32 cellular contexts compared by ENCODE assay signal in genomic region chr1:201617157-201617556, GRCh38.
"Had no signal": no experiment of that assay in that cellular context is flagged by ENCODE, and none has a peak within 500 bp of the region (broad histone marks: within the 10 kb centered on the region; RNA-seq: fewer than 3 reads in every experiment).

No MANE protein-coding gene starts in this region.

- H3K4me1 ChIP-seq: foreskin keratinocyte, gastrocnemius medialis had no signal

- H3K27me3 Mint-ChIP-seq: activated CD4-positive, alpha-beta memory T cell treated with anti-CD3 and anti-CD28 coated beads for 36 hours; activated naive CD8-positive, alpha-beta T cell treated with anti-CD3 and anti-CD28 coated beads, Interleukin-2, amount 10 ng/mL, durations not matched to agents 7 days and 5 days had no signal

- H3K4me3 ChIP-seq: esophagus muscularis mucosa, gastrocnemius medialis, heart right ventricle, hepatocyte had no signal

- DNase-seq: activated CD4-positive, alpha-beta memory T cell treated with anti-CD3 and anti-CD28 coated beads for 36 hours; activated CD4-positive, alpha-beta T cell treated with anti-CD3 and anti-CD28 coated beads for 36 hours; activated CD4-positive, alpha-beta T cell treated with anti-CD3 and anti-CD28 coated beads, Interleukin-2, amount 10 ng/mL, durations not matched to agents 24 days and 14 days; activated CD4-positive, CD25-positive, alpha-beta regulatory T cell; activated CD4-positive, CD25-positive, alpha-beta regulatory T cell treated with anti-CD3 and anti-CD28 coated beads, Interleukin-2, amount 50 U/mL, for 72 hours; activated CD8-positive, alpha-beta memory T cell treated with anti-CD3 and anti-CD28 coated beads, Interleukin-2, amount 10 ng/mL, durations not matched to agents 7 days and 5 days; activated CD8-positive, alpha-beta memory T cell treated with anti-CD3 and anti-CD28 coated beads, Interleukin-2, amount 50 U/mL, for 4 hours; activated CD8-positive, alpha-beta T cell treated with anti-CD3 and anti-CD28 coated beads, Interleukin-2, amount 10 ng/mL, durations not matched to agents 7 days and 5 days; activated effector memory CD4-positive, alpha-beta T cell treated with anti-CD3 and anti-CD28 coated beads, Interleukin-2, amount 50 U/mL, for 16 hours; activated naive CD4-positive, alpha-beta T cell treated with anti-CD3 and anti-CD28 coated beads for 36 hours; activated naive CD8-positive, alpha-beta T cell treated with anti-CD3 and anti-CD28 coated beads, Interleukin-2, amount 10 ng/mL, durations not matched to agents 7 days and 5 days; activated T-cell treated with anti-CD3 and anti-CD28 coated beads, Interleukin-2, amount 50 U/mL, for 1 hour; activated T-cell treated with anti-CD3 and anti-CD28 coated beads, Interleukin-2, amount 50 U/mL, for 48 hours; amniotic stem cell; anterior cingulate cortex; caudate nucleus; cortex of kidney; dermis blood vessel endothelial cell; effector CD4-positive, alpha-beta T cell; effector memory CD8-positive, alpha-beta T cell; erythroblast; foreskin keratinocyte; gastrocnemius medialis; heart right ventricle; T-helper 17 cell; T1000 had no signal

- H3K36me3 ChIP-seq: esophagus muscularis mucosa, gastrocnemius medialis had no signal

- H3K36me3 Mint-ChIP-seq: activated CD4-positive, alpha-beta memory T cell treated with anti-CD3 and anti-CD28 coated beads for 36 hours; activated CD8-positive, alpha-beta memory T cell treated with anti-CD3 and anti-CD28 coated beads, Interleukin-2, amount 10 ng/mL, durations not matched to agents 7 days and 5 days; activated naive CD4-positive, alpha-beta T cell treated with anti-CD3 and anti-CD28 coated beads, Interleukin-2, amount 50 U/mL, for 72 hours; activated naive CD8-positive, alpha-beta T cell treated with anti-CD3 and anti-CD28 coated beads, Interleukin-2, amount 10 ng/mL, durations not matched to agents 7 days and 5 days had no signal

- H3K9me3 Mint-ChIP-seq: activated CD4-positive, alpha-beta memory T cell treated with anti-CD3 and anti-CD28 coated beads for 36 hours; activated CD4-positive, alpha-beta T cell treated with anti-CD3 and anti-CD28 coated beads, Interleukin-2, amount 10 ng/mL, durations not matched to agents 24 days and 14 days; activated naive CD4-positive, alpha-beta T cell treated with anti-CD3 and anti-CD28 coated beads for 36 hours; activated naive CD4-positive, alpha-beta T cell treated with anti-CD3 and anti-CD28 coated beads, Interleukin-2, amount 50 U/mL, for 72 hours; activated naive CD8-positive, alpha-beta T cell treated with anti-CD3 and anti-CD28 coated beads, Interleukin-2, amount 10 ng/mL, durations not matched to agents 7 days and 5 days; activated T-helper 1 cell treated with anti-CD3 and anti-CD28 coated beads, Interleukin-12 subunit alpha, Interleukin-12 subunit beta, Interleukin-2, Interleukin-4 antibody, amounts not matched to agents 30 ng/mL and 10 ng/mL and 1 ng/mL, durations not matched to agents 14 hours and 24 hours and 36 hours; activated T-helper 2 cell treated with anti-CD3 and anti-CD28 coated beads, Interferon-gamma antibody, Interleukin-2, Interleukin-4, amounts not matched to agents 10 μg/mL and 5 μg/mL and 100 μg/mL, durations not matched to agents 14 hours and 24 hours and 36 hours; effector memory CD8-positive, alpha-beta T cell; T-helper 2 cell treated with Interferon-gamma antibody and Interleukin-4, amounts not matched to agents 5 μg/mL and 100 μg/mL, for 36 hours had no signal

- H3K27ac Mint-ChIP-seq: activated CD4-positive, alpha-beta memory T cell treated with anti-CD3 and anti-CD28 coated beads for 36 hours; activated CD4-positive, alpha-beta T cell treated with anti-CD3 and anti-CD28 coated beads for 36 hours; activated CD4-positive, alpha-beta T cell treated with anti-CD3 and anti-CD28 coated beads, Interleukin-2, amount 10 ng/mL, durations not matched to agents 24 days and 14 days; activated CD8-positive, alpha-beta memory T cell treated with anti-CD3 and anti-CD28 coated beads, Interleukin-2, amount 10 ng/mL, durations not matched to agents 7 days and 5 days; activated CD8-positive, alpha-beta T cell treated with anti-CD3 and anti-CD28 coated beads, Interleukin-2, amount 10 ng/mL, durations not matched to agents 7 days and 5 days; activated naive CD4-positive, alpha-beta T cell treated with anti-CD3 and anti-CD28 coated beads for 36 hours; activated naive CD4-positive, alpha-beta T cell treated with anti-CD3 and anti-CD28 coated beads, Interleukin-2, amount 50 U/mL, for 72 hours; activated naive CD8-positive, alpha-beta T cell treated with anti-CD3 and anti-CD28 coated beads, Interleukin-2, amount 10 ng/mL, durations not matched to agents 7 days and 5 days; activated T-helper 1 cell treated with anti-CD3 and anti-CD28 coated beads, Interleukin-12 subunit alpha, Interleukin-12 subunit beta, Interleukin-2, Interleukin-4 antibody, amounts not matched to agents 30 ng/mL and 10 ng/mL and 1 ng/mL, durations not matched to agents 14 hours and 24 hours and 36 hours; activated T-helper 2 cell treated with anti-CD3 and anti-CD28 coated beads, Interferon-gamma antibody, Interleukin-2, Interleukin-4, amounts not matched to agents 10 μg/mL and 5 μg/mL and 100 μg/mL, durations not matched to agents 14 hours and 24 hours and 36 hours; effector memory CD8-positive, alpha-beta T cell; T-helper 17 cell; T-helper 2 cell treated with Interferon-gamma antibody and Interleukin-4, amounts not matched to agents 5 μg/mL and 100 μg/mL, for 36 hours had no signal

- H3K4me3 Mint-ChIP-seq: activated CD4-positive, alpha-beta memory T cell treated with anti-CD3 and anti-CD28 coated beads for 36 hours; activated CD4-positive, alpha-beta T cell treated with anti-CD3 and anti-CD28 coated beads for 36 hours; activated CD4-positive, alpha-beta T cell treated with anti-CD3 and anti-CD28 coated beads, Interleukin-2, amount 10 ng/mL, durations not matched to agents 24 days and 14 days; activated CD8-positive, alpha-beta memory T cell treated with anti-CD3 and anti-CD28 coated beads, Interleukin-2, amount 10 ng/mL, durations not matched to agents 7 days and 5 days; activated CD8-positive, alpha-beta T cell treated with anti-CD3 and anti-CD28 coated beads, Interleukin-2, amount 10 ng/mL, durations not matched to agents 7 days and 5 days; activated naive CD4-positive, alpha-beta T cell treated with anti-CD3 and anti-CD28 coated beads for 36 hours; activated naive CD8-positive, alpha-beta T cell treated with anti-CD3 and anti-CD28 coated beads, Interleukin-2, amount 10 ng/mL, durations not matched to agents 7 days and 5 days; activated T-helper 1 cell treated with anti-CD3 and anti-CD28 coated beads, Interleukin-12 subunit alpha, Interleukin-12 subunit beta, Interleukin-2, Interleukin-4 antibody, amounts not matched to agents 30 ng/mL and 10 ng/mL and 1 ng/mL, durations not matched to agents 14 hours and 24 hours and 36 hours; effector memory CD8-positive, alpha-beta T cell; T-helper 17 cell; T-helper 2 cell treated with Interferon-gamma antibody and Interleukin-4, amounts not matched to agents 5 μg/mL and 100 μg/mL, for 36 hours had no signal

- H3K9me3 ChIP-seq: esophagus muscularis mucosa, gastrocnemius medialis, heart right ventricle had no signal

- H3K4me1 Mint-ChIP-seq: activated CD4-positive, alpha-beta T cell treated with anti-CD3 and anti-CD28 coated beads for 36 hours; activated CD4-positive, alpha-beta T cell treated with anti-CD3 and anti-CD28 coated beads, Interleukin-2, amount 10 ng/mL, durations not matched to agents 24 days and 14 days; activated CD8-positive, alpha-beta memory T cell treated with anti-CD3 and anti-CD28 coated beads, Interleukin-2, amount 10 ng/mL, durations not matched to agents 7 days and 5 days; activated naive CD8-positive, alpha-beta T cell treated with anti-CD3 and anti-CD28 coated beads, Interleukin-2, amount 10 ng/mL, durations not matched to agents 7 days and 5 days had no signal

- H3K27ac ChIP-seq: esophagus muscularis mucosa, foreskin keratinocyte, gastrocnemius medialis, heart right ventricle, hepatocyte had no signal

- ATAC-seq: activated CD4-positive, alpha-beta T cell treated with anti-CD3 and anti-CD28 coated beads for 36 hours; activated CD8-positive, alpha-beta memory T cell treated with anti-CD3 and anti-CD28 coated beads, Interleukin-2, amount 10 ng/mL, durations not matched to agents 7 days and 5 days; activated CD8-positive, alpha-beta T cell treated with anti-CD3 and anti-CD28 coated beads, Interleukin-2, amount 10 ng/mL, durations not matched to agents 7 days and 5 days; activated naive CD4-positive, alpha-beta T cell treated with anti-CD3 and anti-CD28 coated beads, Interleukin-2, amount 50 U/mL, for 72 hours; effector memory CD8-positive, alpha-beta T cell; foreskin keratinocyte; gastrocnemius medialis; heart right ventricle; T-helper 17 cell had no signal
